ENCODE assay signal across 1 cellular context in genomic region chr11:72764503-72764902, GRCh38.
A peak's percentile ranks its signal among the peaks of the same experiment; 100 is the strongest.
TF ChIP-seq lines count a peak whose summit lies in the region.

No MANE protein-coding gene starts in this region.

TF ChIP-seq in HepG2, 621 proteins besides CTCF, POLR2A, EP300 and RAD21:
- no peak for TF ChIP-seq ZNF709 (CRISPR knock-in tag; IDR thresholded peaks at IDR 0.05)
- TF ChIP-seq, protein P1, sequence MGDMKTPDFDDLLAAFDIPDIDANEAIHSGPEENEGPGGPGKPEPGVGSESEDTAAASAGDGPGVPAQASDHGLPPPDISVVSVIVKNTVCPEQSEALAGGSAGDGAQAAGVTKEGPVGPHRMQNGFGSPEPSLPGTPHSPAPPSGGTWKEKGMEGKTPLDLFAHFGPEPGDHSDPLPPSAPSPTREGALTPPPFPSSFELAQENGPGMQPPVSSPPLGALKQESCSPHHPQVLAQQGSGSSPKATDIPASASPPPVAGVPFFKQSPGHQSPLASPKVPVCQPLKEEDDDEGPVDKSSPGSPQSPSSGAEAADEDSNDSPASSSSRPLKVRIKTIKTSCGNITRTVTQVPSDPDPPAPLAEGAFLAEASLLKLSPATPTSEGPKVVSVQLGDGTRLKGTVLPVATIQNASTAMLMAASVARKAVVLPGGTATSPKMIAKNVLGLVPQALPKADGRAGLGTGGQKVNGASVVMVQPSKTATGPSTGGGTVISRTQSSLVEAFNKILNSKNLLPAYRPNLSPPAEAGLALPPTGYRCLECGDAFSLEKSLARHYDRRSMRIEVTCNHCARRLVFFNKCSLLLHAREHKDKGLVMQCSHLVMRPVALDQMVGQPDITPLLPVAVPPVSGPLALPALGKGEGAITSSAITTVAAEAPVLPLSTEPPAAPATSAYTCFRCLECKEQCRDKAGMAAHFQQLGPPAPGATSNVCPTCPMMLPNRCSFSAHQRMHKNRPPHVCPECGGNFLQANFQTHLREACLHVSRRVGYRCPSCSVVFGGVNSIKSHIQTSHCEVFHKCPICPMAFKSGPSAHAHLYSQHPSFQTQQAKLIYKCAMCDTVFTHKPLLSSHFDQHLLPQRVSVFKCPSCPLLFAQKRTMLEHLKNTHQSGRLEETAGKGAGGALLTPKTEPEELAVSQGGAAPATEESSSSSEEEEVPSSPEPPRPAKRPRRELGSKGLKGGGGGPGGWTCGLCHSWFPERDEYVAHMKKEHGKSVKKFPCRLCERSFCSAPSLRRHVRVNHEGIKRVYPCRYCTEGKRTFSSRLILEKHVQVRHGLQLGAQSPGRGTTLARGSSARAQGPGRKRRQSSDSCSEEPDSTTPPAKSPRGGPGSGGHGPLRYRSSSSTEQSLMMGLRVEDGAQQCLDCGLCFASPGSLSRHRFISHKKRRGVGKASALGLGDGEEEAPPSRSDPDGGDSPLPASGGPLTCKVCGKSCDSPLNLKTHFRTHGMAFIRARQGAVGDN (CRISPR knock-in tag; IDR thresholded peaks at IDR 0.05), result peak; percentile 9; the same call in 1 of the 2 replicates
- no peak for TF ChIP-seq ZNF749 (CRISPR knock-in tag; IDR thresholded peaks at IDR 0.05; ENCODE audit: borderline replicate concordance)
- no peak for TF ChIP-seq ZNF230 (CRISPR knock-in tag; IDR thresholded peaks at IDR 0.05)
- TF ChIP-seq STAG1 (CRISPR knock-in tag; IDR thresholded peaks at IDR 0.05), result 0 out of 2 replicates have a peak, but pooled peaks have one; percentile 28
- TF ChIP-seq, protein P2, sequence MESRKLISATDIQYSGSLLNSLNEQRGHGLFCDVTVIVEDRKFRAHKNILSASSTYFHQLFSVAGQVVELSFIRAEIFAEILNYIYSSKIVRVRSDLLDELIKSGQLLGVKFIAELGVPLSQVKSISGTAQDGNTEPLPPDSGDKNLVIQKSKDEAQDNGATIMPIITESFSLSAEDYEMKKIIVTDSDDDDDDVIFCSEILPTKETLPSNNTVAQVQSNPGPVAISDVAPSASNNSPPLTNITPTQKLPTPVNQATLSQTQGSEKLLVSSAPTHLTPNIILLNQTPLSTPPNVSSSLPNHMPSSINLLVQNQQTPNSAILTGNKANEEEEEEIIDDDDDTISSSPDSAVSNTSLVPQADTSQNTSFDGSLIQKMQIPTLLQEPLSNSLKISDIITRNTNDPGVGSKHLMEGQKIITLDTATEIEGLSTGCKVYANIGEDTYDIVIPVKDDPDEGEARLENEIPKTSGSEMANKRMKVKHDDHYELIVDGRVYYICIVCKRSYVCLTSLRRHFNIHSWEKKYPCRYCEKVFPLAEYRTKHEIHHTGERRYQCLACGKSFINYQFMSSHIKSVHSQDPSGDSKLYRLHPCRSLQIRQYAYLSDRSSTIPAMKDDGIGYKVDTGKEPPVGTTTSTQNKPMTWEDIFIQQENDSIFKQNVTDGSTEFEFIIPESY (CRISPR knock-in tag; IDR thresholded peaks at IDR 0.05), result peak; percentile 48; the same call in 1 of the 2 replicates
